ENCODE assay signal across 18 cellular contexts in the genomic region with DNA sequence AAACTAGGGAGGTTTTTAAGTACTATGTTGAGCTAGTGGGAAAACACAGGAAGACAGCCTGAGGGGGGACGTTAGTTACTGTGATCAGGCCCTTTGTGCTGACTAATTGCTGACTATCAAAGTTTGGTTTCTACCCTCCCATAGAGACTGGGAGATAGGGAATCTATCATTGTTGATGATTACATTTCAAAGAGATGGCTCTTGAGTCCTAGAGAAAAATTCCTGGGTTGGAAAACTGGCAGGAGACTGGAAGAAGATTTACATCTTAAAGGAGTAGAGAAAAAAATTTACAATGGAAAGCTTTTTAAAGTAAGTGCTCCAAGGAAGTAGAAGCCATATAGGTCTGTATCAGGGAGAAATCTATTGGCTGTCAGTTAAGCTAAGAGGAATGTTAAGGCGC.
A peak's percentile ranks its signal among the peaks of the same experiment; 100 is the strongest.
DNase-seq lines count a peak whose midpoint lies in the region; ATAC-seq, FAIRE-seq and TF ChIP-seq lines count a peak whose summit lies in the region.
"Had no signal": no experiment of that assay in that cellular context is flagged by ENCODE, and none has a peak within 500 bp of the region (broad histone marks: within the 10 kb centered on the region; RNA-seq: fewer than 3 reads in every experiment).

No MANE protein-coding gene starts in this region.

- no peaks in the 10 kb centered on the region for H3K9me3 Mint-ChIP-seq in GM23338

- H3K27me3 ChIP-seq in GM23338 (ENCODE audit: insufficient read depth) (peaks cover 74% of the 10 kb centered on the region), NT2/D1 (ENCODE audit: insufficient read depth, insufficient read length) (no peaks in the 10 kb centered on the region), endothelial cell of umbilical vein (ENCODE audit: control insufficient read depth in 2 of 2, insufficient read depth in 2 of 2, low read length in 2 of 2) (no peaks in the 10 kb centered on the region), mesendoderm (ENCODE audit: insufficient read depth, low read length, poor library complexity) (no peaks in the 10 kb centered on the region)
- H3K27me3 ChIP-seq: Peyer's patch had no signal

- no peak overlapping the region for H3K4ac ChIP-seq in mesendoderm (ENCODE audit: low read depth, low read length)

- peak; percentile 84 for DNase-seq in GM23338 (ENCODE audit: low spot score)
- peak; percentile 68 for DNase-seq in NT2/D1 (ENCODE audit: low read depth, low spot score)
- no peak for DNase-seq in endothelial cell of umbilical vein (ENCODE audit: low read depth, low spot score)
- peak; percentile 84 for DNase-seq in mesendoderm
- DNase-seq in MV-4-11 (lab: John Stamatoyannopoulos, UW): no peak
- DNase-seq in GDM1 (lab: John Stamatoyannopoulos, UW): no peak
- DNase-seq in activated CD4-positive, CD25-positive, alpha-beta regulatory T cell treated with anti-CD3 and anti-CD28 coated beads, Interleukin-2, amount 50 U/mL, for 72 hours: no peak
- DNase-seq: Caco-2; CD4-positive, CD25-positive, alpha-beta regulatory T cell; DMS153; KG1; NCI-H1048; NCI-H1436 treated with DMSO at 0.1 percent for 48 hours; NCI-H2081 treated with DMSO at 0.1 percent for 48 hours; NCI-H510A treated with DMSO at 0.1 percent for 48 hours; Peyer's patch had no signal

- no peaks in the 10 kb centered on the region for H3K36me3 Mint-ChIP-seq in GM23338 (ENCODE audit: low read depth)
- H3K36me3 Mint-ChIP-seq: CD4-positive, CD25-positive, alpha-beta regulatory T cell had no signal

- H3K9me3 ChIP-seq in NT2/D1 (ENCODE audit: insufficient read depth, low read length) (no peaks in the 10 kb centered on the region), endothelial cell of umbilical vein (replicated peaks; ENCODE audit: control insufficient read depth, insufficient read depth, low read length) (no peaks in the 10 kb centered on the region)
- H3K9me3 ChIP-seq: Caco-2, Peyer's patch had no signal

- H3K4me1 ChIP-seq in GM23338 (ENCODE audit: insufficient read depth) (no peaks in the 10 kb centered on the region), NT2/D1 (ENCODE audit: insufficient read depth, insufficient read length) (no peaks in the 10 kb centered on the region), endothelial cell of umbilical vein (ENCODE audit: control insufficient read depth, extremely low read depth, insufficient read depth, low read length) (peaks cover 8% of the 10 kb centered on the region), mesendoderm (ENCODE audit: control insufficient read depth, low read depth, low read length) (no peaks in the 10 kb centered on the region)
- H3K4me1 ChIP-seq: Caco-2, Peyer's patch had no signal

- H3K27ac ChIP-seq in GM23338 (ENCODE audit: low read depth) (no peak overlapping the region), endothelial cell of umbilical vein (ENCODE audit: insufficient read depth, low read depth, low read length) (no peak overlapping the region), mesendoderm (ENCODE audit: low read depth, low read length) (no peak overlapping the region)
- H3K27ac ChIP-seq: Peyer's patch had no signal

- no peak overlapping the region for H3K27ac Mint-ChIP-seq in GM23338
- H3K27ac Mint-ChIP-seq: CD4-positive, CD25-positive, alpha-beta regulatory T cell had no signal

- no peak overlapping the region for H4K8ac ChIP-seq in mesendoderm (ENCODE audit: low read depth, low read length)

- no peak for FAIRE-seq in endothelial cell of umbilical vein (lab: Jason Lieb, UNC)

- H4K20me1 ChIP-seq in GM23338 (replicated peaks; ENCODE audit: insufficient read depth) (no peaks in the 10 kb centered on the region; the same call in 1 of the 2 replicates), endothelial cell of umbilical vein (replicated peaks; ENCODE audit: control insufficient read depth, extremely low read depth, insufficient read depth, low read length) (no peaks in the 10 kb centered on the region)

- ATAC-seq in GM23338: peak; percentile 98
- no peak for ATAC-seq in HG03280 (IDR thresholded peaks at IDR 0.05; ENCODE audit: unreplicated experiment)
- ATAC-seq: Right ventricle myocardium inferior had no signal

- H3K4me3 Mint-ChIP-seq in GM23338: no peak overlapping the region
- H3K4me3 Mint-ChIP-seq: CD4-positive, CD25-positive, alpha-beta regulatory T cell had no signal

- no peak for TF ChIP-seq POLR2A in endothelial cell of umbilical vein (IDR thresholded peaks at IDR 0.05; ENCODE audit: low read depth, low read length)

- H3K79me1 ChIP-seq in mesendoderm (ENCODE audit: low read length): no peaks in the 10 kb centered on the region

- no peak overlapping the region for H2AK5ac ChIP-seq in mesendoderm (ENCODE audit: low read length)

- peaks cover 25% of the 10 kb centered on the region for H3K27me3 Mint-ChIP-seq in GM23338 (ENCODE audit: insufficient read depth, low read depth, poor library complexity)
- H3K27me3 Mint-ChIP-seq: CD4-positive, CD25-positive, alpha-beta regulatory T cell had no signal

- no peaks in the 10 kb centered on the region for H3K9me1 ChIP-seq in endothelial cell of umbilical vein (replicated peaks; ENCODE audit: control insufficient read depth, extremely low read depth, insufficient read depth, low read length)

- POLR2A ChIA-PET in endothelial cell of umbilical vein (lab: Charles Lee): no interaction called here

- intact Hi-C loops in endothelial cell of umbilical vein (cut with micrococcal nuclease): no loop called here

- no TSS peak for BruUV-seq in endothelial cell of umbilical vein (replicated peaks; lab: Mats Ljungman, UMichigan)

- H3K23ac ChIP-seq in mesendoderm (ENCODE audit: low read length): no peak overlapping the region

- H3K18ac ChIP-seq in mesendoderm (ENCODE audit: low read length): no peak overlapping the region

- H3K9ac ChIP-seq in NT2/D1 (ENCODE audit: insufficient read length, low read depth) (no peak overlapping the region), endothelial cell of umbilical vein (replicated peaks; ENCODE audit: extremely low read depth, insufficient read depth, low read length) (no peak overlapping the region), mesendoderm (ENCODE audit: low read length) (no peak overlapping the region)

- H2BK120ac ChIP-seq in mesendoderm (ENCODE audit: low read depth, low read length): no peak overlapping the region

- TF ChIP-seq CTCF in GM23338 (conservative IDR thresholded peaks at IDR 0.05; ENCODE audit: low read depth in 2 of 2) (no peak), endothelial cell of umbilical vein (IDR thresholded peaks at IDR 0.05; ENCODE audit: extremely low read depth in 1 of 2, insufficient read depth in 1 of 2, low read depth in 1 of 2, low read length in 2 of 2) (no peak)

- H2BK15ac ChIP-seq in mesendoderm (replicated peaks; ENCODE audit: low read depth): no peak overlapping the region

- no peak overlapping the region for H4K5ac ChIP-seq in mesendoderm (ENCODE audit: low read length)

- no peak overlapping the region for H3K4me3 ChIP-seq in GM23338
- H3K4me3 ChIP-seq in NT2/D1 (ENCODE audit: insufficient read length, low read depth): no peak overlapping the region
- H3K4me3 ChIP-seq in endothelial cell of umbilical vein (replicated peaks in 1 of 3; ENCODE audit: insufficient read depth in 1 of 3, low read depth in 1 of 3, low read length in 3 of 3): no peak overlapping the region
- H3K4me3 ChIP-seq in mesendoderm (ENCODE audit: low read length): no peak overlapping the region
- H3K4me3 ChIP-seq: Peyer's patch had no signal

- no CpG with 5 or more reads among the region's 2 CpGs for WGBS in mesendoderm (ENCODE audit: extremely low coverage, insufficient coverage, low lambda C conversion rate)

- H2BK5ac ChIP-seq in mesendoderm (ENCODE audit: low read length): no peak overlapping the region

- H3K9me2 ChIP-seq in GM23338 (ENCODE audit: insufficient read depth): no peaks in the 10 kb centered on the region

- H3K79me2 ChIP-seq in GM23338 (replicated peaks; ENCODE audit: insufficient read depth) (no peaks in the 10 kb centered on the region), endothelial cell of umbilical vein (ENCODE audit: control insufficient read depth, insufficient read depth, low read length) (no peaks in the 10 kb centered on the region), mesendoderm (ENCODE audit: control insufficient read depth, insufficient read depth, low read length) (no peaks in the 10 kb centered on the region)

- H3K4me2 ChIP-seq in GM23338 (no peak overlapping the region), endothelial cell of umbilical vein (ENCODE audit: insufficient read depth, low read length) (no peak overlapping the region), mesendoderm (ENCODE audit: low read length) (no peak overlapping the region)

- CTCF ChIA-PET in endothelial cell of umbilical vein (lab: Charles Lee): interaction anchor here (0.9 kb wide), 1 partner anchor 334 kb away, joined by 4 read pairs; no protein-coding TSS in a partner anchor

- H2AFZ ChIP-seq in GM23338: no peak overlapping the region
- peak overlapping the region; percentile 26 for H2AFZ ChIP-seq in endothelial cell of umbilical vein (ENCODE audit: low read depth, low read length)

- H3K4me1 Mint-ChIP-seq in GM23338: peaks cover 14% of the 10 kb centered on the region; the same call in 2 of the 3 replicates
- H3K4me1 Mint-ChIP-seq: CD4-positive, CD25-positive, alpha-beta regulatory T cell had no signal

- H3F3A ChIP-seq in GM23338 (replicated peaks; ENCODE audit: low read depth): no peaks in the 10 kb centered on the region

- H3K56ac ChIP-seq in mesendoderm (ENCODE audit: low read length): no peak overlapping the region

- H3K36me3 ChIP-seq in GM23338 (ENCODE audit: insufficient read depth) (no peaks in the 10 kb centered on the region), NT2/D1 (ENCODE audit: insufficient read depth, insufficient read length, low read length) (no peaks in the 10 kb centered on the region), endothelial cell of umbilical vein (ENCODE audit: control insufficient read depth in 2 of 2, extremely low read depth in 1 of 2, insufficient read depth in 2 of 2, low read length in 2 of 2) (no peaks in the 10 kb centered on the region), mesendoderm (ENCODE audit: control insufficient read depth, insufficient read depth, low read length) (no peaks in the 10 kb centered on the region)
- H3K36me3 ChIP-seq: Peyer's patch had no signal

- dilution Hi-C loops in endothelial cell of umbilical vein (cut with MboI; ENCODE audit: extremely low pct_ligation_motif_present, low sequenced_read_pairs): no loop called here

TF ChIP-seq in GM23338, 12 proteins besides CTCF, POLR2A, EP300 and RAD21:
- TF ChIP-seq NANOG (IDR thresholded peaks at IDR 0.05; ENCODE audit: borderline replicate concordance) (peak; percentile 49), EZH2 (IDR thresholded peaks at IDR 0.05; ENCODE audit: low read depth, unreplicated experiment) (no peak), POLR2AphosphoS5 (IDR thresholded peaks at IDR 0.05; ENCODE audit: low read depth) (peak; percentile 38; the same call in 1 of the 2 replicates), ZNF114 (CRISPR knock-in tag; IDR thresholded peaks at IDR 0.05) (no peak)

TF ChIP-seq in endothelial cell of umbilical vein, 7 proteins besides CTCF, POLR2A, EP300 and RAD21:
- no peak for TF ChIP-seq GATA2 (IDR thresholded peaks at IDR 0.05; ENCODE audit: insufficient read depth, insufficient read length, low read depth, low read length)
- TF ChIP-seq FOS (IDR thresholded peaks at IDR 0.05; ENCODE audit: borderline replicate concordance, insufficient read depth, low read length): no peak
- no peak for TF ChIP-seq POLR2AphosphoS5 (IDR thresholded peaks at IDR 0.05; ENCODE audit: insufficient read depth, low read depth, low read length)
- TF ChIP-seq JUN (IDR thresholded peaks at IDR 0.05; ENCODE audit: borderline replicate concordance, insufficient read depth, insufficient read length, low read depth): no peak

Comparison
In these comparisons a context has a peak if more than half of its experiments do, and no peak if none do; other contexts are left out.
1. DNase-seq: peak in GM23338 (single experiment), NT2/D1 (single experiment) and mesendoderm (single experiment); none in endothelial cell of umbilical vein (single experiment), MV-4-11 (single experiment), GDM1 (single experiment) and activated CD4-positive, CD25-positive, alpha-beta regulatory T cell treated with anti-CD3 and anti-CD28 coated beads, Interleukin-2, amount 50 U/mL, for 72 hours (single experiment).